ENCODE assay signal across 1 cellular context in the genomic region with DNA sequence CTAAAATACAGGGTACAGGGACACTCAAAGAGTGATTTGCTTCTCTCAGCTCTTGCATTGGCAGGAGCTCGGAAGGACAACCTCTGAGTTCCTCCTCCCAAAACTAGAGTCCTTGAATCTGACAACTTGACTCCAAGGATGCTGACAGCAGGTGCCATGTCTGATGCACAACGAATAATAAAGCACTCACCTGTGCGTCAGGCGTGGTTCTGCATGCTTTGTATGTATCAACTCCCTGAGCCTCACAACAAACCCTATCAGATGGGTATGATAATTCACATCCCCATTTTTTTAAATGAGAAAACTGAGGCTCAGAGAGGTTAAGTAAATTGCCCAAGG.
TF ChIP-seq lines count a peak whose summit lies in the region.

No MANE protein-coding gene starts in this region.

TF ChIP-seq in IMR-90, 13 proteins besides CTCF, POLR2A, EP300 and RAD21:
- no peak for TF ChIP-seq BHLHE40 (IDR thresholded peaks at IDR 0.05; ENCODE audit: low read depth, low read length)
- no peak for TF ChIP-seq CEBPB (IDR thresholded peaks at IDR 0.05; ENCODE audit: low read depth, low read length)
